ENCODE assay signal across 15 cellular contexts in genomic region chr3:102599819-102600576, GRCh38.
DNase-seq lines count a peak whose midpoint lies in the region; ATAC-seq and TF ChIP-seq lines count a peak whose summit lies in the region.
"Had no signal": no experiment of that assay in that cellular context is flagged by ENCODE, and none has a peak within 500 bp of the region (broad histone marks: within the 10 kb centered on the region; RNA-seq: fewer than 3 reads in every experiment).

No MANE protein-coding gene starts in this region.

- 73 to 88% methylated on average over 6 to 7 of the region's 7 CpGs for WGBS in transverse colon (ENCODE audit: low coverage in 1 of 2), 2 donors

- no peak overlapping the region for H3K4me3 ChIP-seq in neural progenitor cell
- no peak overlapping the region for H3K4me3 ChIP-seq in transverse colon
- H3K4me3 ChIP-seq: BLaER1, GM23248 had no signal

- no peaks in the 10 kb centered on the region for H3K4me1 Mint-ChIP-seq in neural progenitor cell
- H3K4me1 Mint-ChIP-seq: CD4-positive, CD25-positive, alpha-beta regulatory T cell had no signal

- intact Hi-C loops in Right ventricle myocardium inferior (cut with DNase I), result no loop called here
- intact Hi-C loops in Right ventricle myocardium superior (cut with DNase I), result no loop called here
- intact Hi-C loops in transverse colon (cut with DNase I; ENCODE audit: low total_unique reads), result no loop called here

- DNase-seq in Right ventricle myocardium inferior (ENCODE audit: missing footprints) (no peak), Right ventricle myocardium superior (no peak), neural progenitor cell (ENCODE audit: low spot score) (no peak), transverse colon (no peak)
- DNase-seq: 8988T; AML-193; CD4-positive, CD25-positive, alpha-beta regulatory T cell; DMS53; GM23248; IMR-90; KBM-7 had no signal

- H3K9me3 Mint-ChIP-seq in neural progenitor cell, result no peaks in the 10 kb centered on the region

- H3K9me3 ChIP-seq in neural progenitor cell (ENCODE audit: low read depth), result no peaks in the 10 kb centered on the region
- no peaks in the 10 kb centered on the region for H3K9me3 ChIP-seq in transverse colon
- H3K9me3 ChIP-seq: BLaER1 had no signal

- ATAC-seq in Right ventricle myocardium inferior (peak; percentile 39), Right ventricle myocardium superior (ENCODE audit: poor library complexity) (no peak), HG02759 (IDR thresholded peaks at IDR 0.05; ENCODE audit: unreplicated experiment) (no peak), HG02840 (IDR thresholded peaks at IDR 0.05; ENCODE audit: low FRiP score, unreplicated experiment) (no peak)

- no peak overlapping the region for H3K27ac Mint-ChIP-seq in neural progenitor cell
- H3K27ac Mint-ChIP-seq: CD4-positive, CD25-positive, alpha-beta regulatory T cell had no signal

- H3K79me2 ChIP-seq in neural progenitor cell (ENCODE audit: low read depth), result no peaks in the 10 kb centered on the region

- TF ChIP-seq CTCF in VCaP (conservative IDR thresholded peaks at IDR 0.05), result no peak
- no peak for TF ChIP-seq CTCF in neural progenitor cell (IDR thresholded peaks at IDR 0.05)
- no peak for TF ChIP-seq CTCF in transverse colon (IDR thresholded peaks at IDR 0.05)

- no peak for TF ChIP-seq POLR2A in transverse colon (IDR thresholded peaks at IDR 0.05)

- H3F3A ChIP-seq in neural progenitor cell (ENCODE audit: low read depth), result no peaks in the 10 kb centered on the region

- H3K36me3 ChIP-seq in neural progenitor cell, result no peaks in the 10 kb centered on the region
- H3K36me3 ChIP-seq in transverse colon, result no peaks in the 10 kb centered on the region
- H3K36me3 ChIP-seq: BLaER1 had no signal

- no peaks in the 10 kb centered on the region for H3K27me3 ChIP-seq in neural progenitor cell
- H3K27me3 ChIP-seq in transverse colon, result no peaks in the 10 kb centered on the region
- H3K27me3 ChIP-seq: BLaER1 had no signal

- H3K4me1 ChIP-seq in neural progenitor cell, result no peaks in the 10 kb centered on the region
- H3K4me1 ChIP-seq in transverse colon, result no peaks in the 10 kb centered on the region
- H3K4me1 ChIP-seq: BLaER1 had no signal

- in situ Hi-C loops in transverse colon (cut with MboI; ENCODE audit: low pct_ligation_motif_present in 1 of 4, low pct_unique_long_range_greater_than_20kb in 1 of 4, low sequenced_read_pairs in 3 of 4), result no loop called here

- no peak for TF ChIP-seq EP300 in transverse colon (IDR thresholded peaks at IDR 0.05; ENCODE audit: low read depth)

- H3K36me3 Mint-ChIP-seq in neural progenitor cell, result no peaks in the 10 kb centered on the region
- H3K36me3 Mint-ChIP-seq: CD4-positive, CD25-positive, alpha-beta regulatory T cell had no signal

- no peak overlapping the region for H3K4me2 ChIP-seq in neural progenitor cell
- H3K4me2 ChIP-seq: BLaER1 had no signal

- H4K20me1 ChIP-seq in neural progenitor cell (ENCODE audit: low read depth), result no peaks in the 10 kb centered on the region
- H4K20me1 ChIP-seq: BLaER1 had no signal

- H3K27ac ChIP-seq in VCaP (peak overlapping the region; percentile 13; the same call in 1 of the 2 replicates), neural progenitor cell (no peak overlapping the region), transverse colon (no peak overlapping the region)
- H3K27ac ChIP-seq: BLaER1, GM23248 had no signal

- no peak overlapping the region for H3K9ac ChIP-seq in neural progenitor cell
- H3K9ac ChIP-seq: BLaER1, GM23248 had no signal

- H3K27me3 Mint-ChIP-seq in neural progenitor cell (ENCODE audit: insufficient read depth, low read depth), result peaks cover 2% of the 10 kb centered on the region
- H3K27me3 Mint-ChIP-seq: CD4-positive, CD25-positive, alpha-beta regulatory T cell had no signal

- no peak overlapping the region for H3K4me3 Mint-ChIP-seq in neural progenitor cell
- H3K4me3 Mint-ChIP-seq: CD4-positive, CD25-positive, alpha-beta regulatory T cell had no signal

- peak overlapping the region; percentile 26 for H2AFZ ChIP-seq in neural progenitor cell (replicated peaks)
- H2AFZ ChIP-seq: GM23248 had no signal
